Comparison of ENCODE assay signal across 8 cellular contexts in genomic region chr11:46916669-46917108, GRCh38. TPM values are rescaled to one million over a fixed set of nuclear protein-coding genes. Genes with fewer than 3 reads are reported as not detected.
A peak's percentile ranks its signal among the peaks of the same experiment; 100 is the strongest.
DNase-seq lines count a peak whose midpoint lies in the region; ATAC-seq and TF ChIP-seq lines count a peak whose summit lies in the region.

No MANE protein-coding gene starts in this region.

- H3K4me1 ChIP-seq in ascending aorta (peaks cover 8 to 13% of the 10 kb centered on the region in 2 donors), right atrium auricular region (peaks cover 0 to 80% of the 10 kb centered on the region in 2 donors)

- H3K9me3 ChIP-seq in ascending aorta, result no peaks in the 10 kb centered on the region
- H3K9me3 ChIP-seq in right atrium auricular region, result no peaks in the 10 kb centered on the region

- H3K27me3 ChIP-seq in ascending aorta, result no peaks in the 10 kb centered on the region
- H3K27me3 ChIP-seq in right atrium auricular region, result no peaks in the 10 kb centered on the region

- TF ChIP-seq CTCF in ascending aorta (IDR thresholded peaks at IDR 0.05) (peak in 1 of 3 experiments; percentile 18), right atrium auricular region (IDR thresholded peaks at IDR 0.05) (no peak)

- intact Hi-C loops in ascending aorta (cut with DNase I), result loop anchor here (10.0 kb wide), 1 partner anchor 498 kb away; no protein-coding TSS in a partner anchor

- peak overlapping the region; percentile 78 to 89 for H3K4me3 ChIP-seq in ascending aorta
- H3K4me3 ChIP-seq in right atrium auricular region, result peak overlapping the region; percentile 59 to 74

- peak overlapping the region; percentile 34 to 58 for H3K27ac ChIP-seq in ascending aorta
- H3K27ac ChIP-seq in right atrium auricular region, result peak overlapping the region; percentile 88 to 90

- H3K36me3 ChIP-seq in ascending aorta (no peaks in the 10 kb centered on the region), right atrium auricular region (no peaks in the 10 kb centered on the region)

- no peak for ATAC-seq in HG02588 (IDR thresholded peaks at IDR 0.05; ENCODE audit: unreplicated experiment)

- DNase-seq in NCI-H2227 (lab: John Stamatoyannopoulos, UW; ENCODE audit: unreplicated experiment) (peak; percentile 44), NCI-H2227 treated with DMSO at 0.1 percent for 48 hours (lab: John Stamatoyannopoulos, UW) (no peak), NCI-H1105 (lab: John Stamatoyannopoulos, UW) (peak; percentile 39), ascending aorta (ENCODE audit: low spot score in 2 of 2) (peak in 1 of 2 donors; percentile 81), right atrium auricular region (ENCODE audit: low spot score) (peak; percentile 72), renal cortical epithelial cell (ENCODE audit: low read depth) (peak; percentile 62), NCI-H187 treated with DMSO at 0.1 percent for 48 hours (lab: John Stamatoyannopoulos, UW) (no peak)

RNA-seq across cellular contexts. Expression of gene LRP4, which starts 1.7 kb away (rescaled TPM):
- total RNA-seq in ascending aorta, result 4.9 TPM
- total RNA-seq in right atrium auricular region, result 10 to 100 TPM; 22.5 to 29.6 TPM
- 4.0 and 17.7 TPM in 2 replicates for total RNA-seq in renal cortical epithelial cell

RNA-seq across cellular contexts. Expression of gene CSTPP1, which starts 19.9 kb away (rescaled TPM):
- total RNA-seq in ascending aorta, result 16.6 TPM
- total RNA-seq in right atrium auricular region, result 10 to 100 TPM in 1 of 2 donors, 1 to 10 TPM in 1; 8.1 to 14.0 TPM
- total RNA-seq in renal cortical epithelial cell, result 23.3 and 34.3 TPM in 2 replicates

Comparison
In these comparisons a context has a peak if more than half of its experiments do, and no peak if none do; other contexts are left out.
1. DNase-seq: peak in NCI-H2227 (single experiment), NCI-H1105 (single experiment), right atrium auricular region (single experiment) and renal cortical epithelial cell (single experiment); none in NCI-H2227 treated with DMSO at 0.1 percent for 48 hours (single experiment) and NCI-H187 treated with DMSO at 0.1 percent for 48 hours (single experiment).